ENCODE assay signal across 8 cellular contexts in genomic region chr5:160199410-160199911, GRCh38. TPM values are rescaled to one million over a fixed set of nuclear protein-coding genes. Genes with fewer than 3 reads are reported as not detected.
A peak's percentile ranks its signal among the peaks of the same experiment; 100 is the strongest.
DNase-seq lines count a peak whose midpoint lies in the region; ATAC-seq, FAIRE-seq and TF ChIP-seq lines count a peak whose summit lies in the region.

No MANE protein-coding gene starts in this region.

- DNase-seq in GM03348 (ENCODE audit: low spot score) (peak; percentile 96), H54 (ENCODE audit: insufficient read length, low spot score) (peak; percentile 90), T-helper 17 cell (peak; percentile 45 to 69 (median 65)), amniotic stem cell (lab: John Stamatoyannopoulos, UW) (peak; percentile 12), right cardiac atrium (peak; percentile 76 to 92 (median 91)), vagina (ENCODE audit: extremely low spot score in 2 of 2) (no peak)

- TF ChIP-seq CTCF in Loucy (conservative IDR thresholded peaks at IDR 0.05; ENCODE audit: low read length) (peak; percentile 63), vagina (IDR thresholded peaks at IDR 0.05) (peak; percentile 90 to 95 (median 91))

- no peaks in the 10 kb centered on the region for H4K20me1 ChIP-seq in Loucy (ENCODE audit: insufficient read depth, low read length, poor library complexity, severe bottlenecking)

- H3K4me1 Mint-ChIP-seq in T-helper 17 cell = peaks cover 12% of the 10 kb centered on the region

- peaks cover 30% of the 10 kb centered on the region for H3K27me3 Mint-ChIP-seq in T-helper 17 cell

- peak overlapping the region; percentile 86 for H3K4me3 Mint-ChIP-seq in T-helper 17 cell

- H3K4me2 ChIP-seq in Loucy (ENCODE audit: low read depth, low read length, poor library complexity, severe bottlenecking) = peak overlapping the region; percentile 48

- TF ChIP-seq POLR2A in H54 (IDR thresholded peaks at IDR 0.05; ENCODE audit: low read depth, low read length) (no peak), vagina (IDR thresholded peaks at IDR 0.05) (no peak)

- no peaks in the 10 kb centered on the region for H3K9me2 ChIP-seq in Loucy (replicated peaks; ENCODE audit: low read depth, low read length)

- H3F3A ChIP-seq in Loucy (ENCODE audit: low read depth) = no peaks in the 10 kb centered on the region

- intact Hi-C loops in right cardiac atrium (cut with DNase I) = loop anchor here (2.0 to 10.0 kb wide), 5 partner anchors 82 to 177 kb away; partner anchors contain the start of gene PWWP2A (in 1 of the 4)
- intact Hi-C loops in vagina (cut with DNase I) = loop anchor here (2.0 to 10.0 kb wide), 3 partner anchors 145 to 185 kb away; no protein-coding TSS in a partner anchor

- no peak overlapping the region for H3K27ac Mint-ChIP-seq in T-helper 17 cell

- WGBS in right cardiac atrium = 3% methylated on average over 30 of the region's 30 CpGs

- H3K79me2 ChIP-seq in Loucy (ENCODE audit: insufficient read depth, low read length) = no peaks in the 10 kb centered on the region

- H3K27ac ChIP-seq in right cardiac atrium (ENCODE audit: low read length) = no peak overlapping the region
- no peak overlapping the region for H3K27ac ChIP-seq in rectal smooth muscle tissue (ENCODE audit: low read depth, low read length)
- H3K27ac ChIP-seq in vagina = peak overlapping the region; percentile 44

- H3K36me3 ChIP-seq in Loucy (ENCODE audit: insufficient read depth, low read length) (no peaks in the 10 kb centered on the region), rectal smooth muscle tissue (ENCODE audit: control insufficient read depth, insufficient read depth, low read length) (no peaks in the 10 kb centered on the region), vagina (no peaks in the 10 kb centered on the region)

- FAIRE-seq in H54 (lab: Jason Lieb, UNC) = no peak

- H3K4me1 ChIP-seq in Loucy (ENCODE audit: insufficient read depth, low read length, poor library complexity, severe bottlenecking) (peaks cover 4% of the 10 kb centered on the region), right cardiac atrium (ENCODE audit: control insufficient read depth, insufficient read depth, low read length) (peaks cover 8% of the 10 kb centered on the region), rectal smooth muscle tissue (ENCODE audit: control insufficient read depth, insufficient read depth, low read length) (no peaks in the 10 kb centered on the region), vagina (peaks cover 5% of the 10 kb centered on the region)

- no peak overlapping the region for H3K4me3 ChIP-seq in Loucy (ENCODE audit: low read length, poor library complexity, severe bottlenecking)
- peak overlapping the region; percentile 25 for H3K4me3 ChIP-seq in right cardiac atrium (ENCODE audit: low read length)
- H3K4me3 ChIP-seq in rectal smooth muscle tissue (ENCODE audit: low read length) = peak overlapping the region; percentile 74
- H3K4me3 ChIP-seq in vagina = peak overlapping the region; percentile 46 to 48

- no peak overlapping the region for H3K9ac ChIP-seq in Loucy (ENCODE audit: low read depth, low read length, poor library complexity, severe bottlenecking)
- H3K9ac ChIP-seq in rectal smooth muscle tissue (ENCODE audit: low read length) = no peak overlapping the region

- ATAC-seq in T-helper 17 cell (peak; percentile 97), right cardiac atrium (peak; percentile 96)

- no peaks in the 10 kb centered on the region for H3K27me3 ChIP-seq in Loucy (ENCODE audit: insufficient read depth, low read length, poor library complexity, severe bottlenecking)
- H3K27me3 ChIP-seq in right cardiac atrium (ENCODE audit: control insufficient read depth, insufficient read depth) = no peaks in the 10 kb centered on the region
- H3K27me3 ChIP-seq in rectal smooth muscle tissue (ENCODE audit: control insufficient read depth, insufficient read depth, low read length) = peaks cover 7% of the 10 kb centered on the region
- no peaks in the 10 kb centered on the region for H3K27me3 ChIP-seq in vagina

- no peaks in the 10 kb centered on the region for H3K9me3 ChIP-seq in Loucy (ENCODE audit: insufficient read depth, low read depth, low read length)
- H3K9me3 ChIP-seq in T-helper 17 cell (ENCODE audit: control insufficient read depth, low read length, poor library complexity, severe bottlenecking) = no peaks in the 10 kb centered on the region
- no peaks in the 10 kb centered on the region for H3K9me3 ChIP-seq in right cardiac atrium (ENCODE audit: control insufficient read depth, low read length)
- no peaks in the 10 kb centered on the region for H3K9me3 ChIP-seq in vagina

- H2AFZ ChIP-seq in Loucy (ENCODE audit: low read length) = peak overlapping the region; percentile 93

- no peaks in the 10 kb centered on the region for H3K36me3 Mint-ChIP-seq in T-helper 17 cell (ENCODE audit: low read depth)

RNA-seq across cellular contexts. Expression of gene FABP6, which starts 29.8 kb away (rescaled TPM):
- total RNA-seq in T-helper 17 cell (not detected), right cardiac atrium (not detected), vagina (2.9 TPM)
- 0.68 TPM for polyA plus RNA-seq in right cardiac atrium

Comparison
In these comparisons a context has a peak if more than half of its experiments do, and no peak if none do; other contexts are left out.
1. DNase-seq: peak in GM03348 (single experiment), H54 (single experiment), T-helper 17 cell (3 of 3), amniotic stem cell (single experiment) and right cardiac atrium (3 of 3); none in vagina (0 of 2).